ENCODE assay signal across 13 cellular contexts in the genomic region with DNA sequence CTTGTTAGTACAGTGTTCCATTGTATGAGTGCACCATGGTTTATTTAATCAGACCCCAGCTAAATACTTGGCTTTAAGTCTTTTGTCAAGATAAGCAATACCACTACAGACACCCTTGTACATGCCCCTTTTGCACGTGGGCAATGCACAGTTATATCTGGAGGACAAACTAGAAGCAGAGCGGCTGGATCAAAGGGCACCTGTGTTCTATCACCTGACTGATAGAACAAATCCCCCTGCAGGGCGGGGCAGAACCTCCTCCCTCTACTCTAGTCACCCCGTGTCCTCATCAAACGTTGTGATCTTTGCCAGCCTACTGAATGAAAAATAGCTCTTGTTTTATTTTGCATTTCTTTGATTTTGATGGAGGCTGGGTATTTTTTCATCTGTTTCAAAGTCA.
DNase-seq lines count a peak whose midpoint lies in the region; ATAC-seq lines count a peak whose summit lies in the region.
"Had no signal": no experiment of that assay in that cellular context is flagged by ENCODE, and none has a peak within 500 bp of the region (broad histone marks: within the 10 kb centered on the region; RNA-seq: fewer than 3 reads in every experiment).

No MANE protein-coding gene starts in this region.

- H3K4me1 Mint-ChIP-seq in T-cell: peaks cover 25 to 34% (median 30%) of the 10 kb centered on the region in 3 donors
- peaks cover 16 to 40% (median 26%) of the 10 kb centered on the region in 7 donors for H3K4me1 Mint-ChIP-seq in naive thymus-derived CD4-positive, alpha-beta T cell

- peak; percentile 41 for DNase-seq in activated CD8-positive, alpha-beta memory T cell treated with anti-CD3 and anti-CD28 coated beads, Interleukin-2, amount 50 U/mL, for 4 hours
- no peak for DNase-seq in activated CD8-positive, alpha-beta memory T cell treated with anti-CD3 and anti-CD28 coated beads, Interleukin-2, amount 50 U/mL, for 48 hours
- DNase-seq in LoVo (ENCODE audit: low spot score): peak; percentile 14
- peak in 30 of 34 experiments; percentile 10 to 64 (median 36) for DNase-seq in T-cell
- peak in 7 of 9 donors; percentile 30 to 63 (median 44) for DNase-seq in naive thymus-derived CD4-positive, alpha-beta T cell
- DNase-seq: NCI-H2081, OCI-M1, pancreas, thyroid gland had no signal

- no peaks in the 10 kb centered on the region for H3K36me3 ChIP-seq in naive thymus-derived CD4-positive, alpha-beta T cell (ENCODE audit: control insufficient read depth in 2 of 3, insufficient read depth in 3 of 3, low read length in 3 of 3)
- H3K36me3 ChIP-seq: pancreas, thyroid gland had no signal

- CTCF ChIA-PET in T-cell (lab: Charles Lee): no interaction called here
- CTCF ChIA-PET in naive thymus-derived CD4-positive, alpha-beta T cell (lab: Charles Lee): no interaction called here

- peaks cover 10 to 37% of the 10 kb centered on the region in 2 donors for H3K27me3 Mint-ChIP-seq in T-cell
- H3K27me3 Mint-ChIP-seq in naive thymus-derived CD4-positive, alpha-beta T cell: peaks cover 5 to 63% (median 17%) of the 10 kb centered on the region in 5 donors

- no peak overlapping the region for H3K4me3 ChIP-seq in naive thymus-derived CD4-positive, alpha-beta T cell (ENCODE audit: low read length)
- H3K4me3 ChIP-seq: pancreas, thyroid gland had no signal

- peaks cover 0 to 23% of the 10 kb centered on the region in 2 donors for H3K4me1 ChIP-seq in naive thymus-derived CD4-positive, alpha-beta T cell (ENCODE audit: control insufficient read depth in 2 of 2, insufficient read depth in 2 of 2, low read length in 2 of 2)
- H3K4me1 ChIP-seq: pancreas, thyroid gland had no signal

- H3K9me3 ChIP-seq in naive thymus-derived CD4-positive, alpha-beta T cell (ENCODE audit: control insufficient read depth in 2 of 3, low read length in 3 of 3): no peaks in the 10 kb centered on the region
- H3K9me3 ChIP-seq: pancreas, thyroid gland had no signal

- H3K4me3 Mint-ChIP-seq in T-cell: peak overlapping the region in 1 of 3 donors; percentile 53
- H3K4me3 Mint-ChIP-seq in naive thymus-derived CD4-positive, alpha-beta T cell: peak overlapping the region in 6 of 10 donors; percentile 17 to 60 (median 27)
- H3K4me3 Mint-ChIP-seq: mesothelial cell of epicardium had no signal

- POLR2A ChIA-PET in T-cell (lab: Charles Lee): interaction anchor here in 1 of 2 donors (0.6 kb wide), 1 partner anchor 316 kb away, joined by 5 read pairs; no protein-coding TSS in a partner anchor
- POLR2A ChIA-PET in naive thymus-derived CD4-positive, alpha-beta T cell (lab: Charles Lee): interaction anchor here (0.9 to 1.1 kb wide), 2 partner anchors 315 to 317 kb away, joined by 3 read pairs; a partner anchor contains a TSS

- ATAC-seq in T-cell (replicated peaks in 1 of 4) (peak; percentile 58 to 96 (median 77)), GM18861 (IDR thresholded peaks at IDR 0.05; ENCODE audit: unreplicated experiment) (no peak), GM21447 (IDR thresholded peaks at IDR 0.05; ENCODE audit: unreplicated experiment) (no peak), HG02759 (IDR thresholded peaks at IDR 0.05; ENCODE audit: unreplicated experiment) (no peak)
- peak; percentile 77 for ATAC-seq in naive thymus-derived CD4-positive, alpha-beta T cell

- H3K9me3 Mint-ChIP-seq in T-cell: peaks cover 0 to 1% (median 0%) of the 10 kb centered on the region in 3 donors
- H3K9me3 Mint-ChIP-seq in naive thymus-derived CD4-positive, alpha-beta T cell: peaks cover 0 to 5% (median 3%) of the 10 kb centered on the region in 11 donors

- H3K36me3 Mint-ChIP-seq in T-cell: no peaks in the 10 kb centered on the region
- peaks cover 0 to 6% (median 0%) of the 10 kb centered on the region in 5 donors for H3K36me3 Mint-ChIP-seq in naive thymus-derived CD4-positive, alpha-beta T cell
- H3K36me3 Mint-ChIP-seq: mesothelial cell of epicardium had no signal

- intact Hi-C loops in naive thymus-derived CD4-positive, alpha-beta T cell (cut with micrococcal nuclease): loop anchor here in 1 of 2 donors (2.0 kb wide), 2 partner anchors 14 to 22 kb away; no protein-coding TSS in a partner anchor

- H3K27ac ChIP-seq in naive thymus-derived CD4-positive, alpha-beta T cell (ENCODE audit: low read depth, low read length): no peak overlapping the region
- H3K27ac ChIP-seq: pancreas, thyroid gland had no signal

- H3K27me3 ChIP-seq in naive thymus-derived CD4-positive, alpha-beta T cell (ENCODE audit: control insufficient read depth in 2 of 2, insufficient read depth in 2 of 2, low read length in 2 of 2): no peaks in the 10 kb centered on the region
- H3K27me3 ChIP-seq: pancreas, thyroid gland had no signal

- H3K27ac Mint-ChIP-seq in T-cell: no peak overlapping the region
- H3K27ac Mint-ChIP-seq in naive thymus-derived CD4-positive, alpha-beta T cell: no peak overlapping the region
- H3K27ac Mint-ChIP-seq: mesothelial cell of epicardium had no signal

Comparison
In these comparisons a context has a peak if more than half of its experiments do, and no peak if none do; other contexts are left out.
1. ATAC-seq: peak in T-cell (4 of 4) and naive thymus-derived CD4-positive, alpha-beta T cell (single experiment); none in GM18861 (single experiment), GM21447 (single experiment) and HG02759 (single experiment).